7 cellular contexts compared by ENCODE assay signal in genomic region chr1:205294175-205294913, GRCh38. TPM values are rescaled to one million over a fixed set of nuclear protein-coding genes. Genes with fewer than 3 reads are reported as not detected.
A peak's percentile ranks its signal among the peaks of the same experiment; 100 is the strongest.
DNase-seq lines count a peak whose midpoint lies in the region; ATAC-seq, FAIRE-seq and TF ChIP-seq lines count a peak whose summit lies in the region.

No MANE protein-coding gene starts in this region.

- TF ChIP-seq CTCF in brain (conservative IDR thresholded peaks at IDR 0.05) (no peak), kidney (IDR thresholded peaks at IDR 0.05; ENCODE audit: borderline replicate concordance, extremely low read depth, insufficient read depth) (no peak)

- H3K27ac Mint-ChIP-seq in brain, result peak overlapping the region in 3 of 5 experiments; percentile 79 to 83 (median 81)

- no peaks in the 10 kb centered on the region for H3K27me3 Mint-ChIP-seq in brain

- intact Hi-C loops in kidney (cut with DNase I), result no loop called here

- no peaks in the 10 kb centered on the region for H3K36me3 ChIP-seq in kidney (ENCODE audit: control insufficient read depth in 1 of 2, insufficient read depth in 2 of 2, low read length in 2 of 2)

- H3K27ac ChIP-seq in kidney (ENCODE audit: low read depth in 2 of 2, low read length in 2 of 2) (peak overlapping the region; percentile 87 to 94), temporal lobe (ENCODE audit: low read depth, low read length) (peak overlapping the region; percentile 51)

- no peaks in the 10 kb centered on the region for H3K9me3 ChIP-seq in kidney (ENCODE audit: control insufficient read depth in 1 of 2, low read length in 2 of 2)

- peak overlapping the region in 3 of 5 experiments; percentile 29 to 42 (median 33) for H3K4me3 Mint-ChIP-seq in brain

- no peak for ATAC-seq in HG02973 (IDR thresholded peaks at IDR 0.05; ENCODE audit: unreplicated experiment)

- peaks cover 27 to 44% of the 10 kb centered on the region in 2 donors for H3K4me1 ChIP-seq in kidney (ENCODE audit: control insufficient read depth in 1 of 2, insufficient read depth in 1 of 2, low read depth in 1 of 2, low read length in 2 of 2)

- peaks cover 0 to 3% (median 0%) of the 10 kb centered on the region in 5 experiments for H3K9me3 Mint-ChIP-seq in brain

- peaks cover 45% of the 10 kb centered on the region for H3K4me1 Mint-ChIP-seq in brain

- DNase-seq in HT1080 (ENCODE audit: low read depth) (peak; percentile 93), kidney (peak; percentile 90), midbrain (lab: John Stamatoyannopoulos, UW) (no peak), NCI-H510A (lab: John Stamatoyannopoulos, UW) (no peak)

- FAIRE-seq in kidney (lab: Jason Lieb, UNC), result no peak

- H3K36me3 Mint-ChIP-seq in brain, result no peaks in the 10 kb centered on the region

- no peak overlapping the region for H3K4me3 ChIP-seq in kidney (ENCODE audit: low read length in 2 of 2)

- H3K9ac ChIP-seq in kidney (ENCODE audit: low read length in 2 of 2), result peak overlapping the region in 1 of 2 donors; percentile 77

RNA-seq across cellular contexts. Expression of gene NUAK2, which starts 27.2 kb away (rescaled TPM):
- total RNA-seq in HT1080 (2014; rRNA removed; shearing (Covaris generic)), result 1.8 and 2.2 TPM in 2 replicates
- 4.7 TPM in 2 replicates for polyA plus RNA-seq in HT1080 (2015; cell fraction: cytosol; rRNA removed)
- polyA plus RNA-seq in HT1080 (2015; cell fraction: nucleus; rRNA removed), result 10.2 and 11.0 TPM in 2 replicates
- polyA plus RNA-seq in brain (ENCODE audit: insufficient read depth, low read depth, low replicate concordance) (14.4 TPM), kidney (ENCODE audit: insufficient read depth, low read depth, low replicate concordance) (15.1 TPM)
- total RNA-seq in kidney (19.4 TPM), temporal lobe (0.98 TPM)

Comparison
In these comparisons a context has a peak if more than half of its experiments do, and no peak if none do; other contexts are left out.
1. DNase-seq: peak in HT1080 (single experiment) and kidney (single experiment); none in midbrain (single experiment) and NCI-H510A (single experiment).